Comparison of ENCODE assay signal across 10 cellular contexts in genomic region chr21:46295177-46295711, GRCh38. TPM values are rescaled to one million over a fixed set of nuclear protein-coding genes. Genes with fewer than 3 reads are reported as not detected.
DNase-seq lines count a peak whose midpoint lies in the region; ATAC-seq, FAIRE-seq and TF ChIP-seq lines count a peak whose summit lies in the region.
"Had no signal": no experiment of that assay in that cellular context is flagged by ENCODE, and none has a peak within 500 bp of the region (broad histone marks: within the 10 kb centered on the region; RNA-seq: fewer than 3 reads in every experiment).

No MANE protein-coding gene starts in this region.

- H3K27me3 Mint-ChIP-seq in astrocyte (ENCODE audit: low read depth, unreplicated experiment): peaks cover 2% of the 10 kb centered on the region
- H3K27me3 Mint-ChIP-seq in naive thymus-derived CD4-positive, alpha-beta T cell: peaks cover 0 to 6% (median 0%) of the 10 kb centered on the region in 5 donors

- peak; percentile 4 for ATAC-seq in naive thymus-derived CD4-positive, alpha-beta T cell
- ATAC-seq in GM21529 (IDR thresholded peaks at IDR 0.05; ENCODE audit: unreplicated experiment): no peak

- DNase-seq in AG10803 (ENCODE audit: low read depth): peak; percentile 55
- peak; percentile 34 for DNase-seq in KBM-7
- DNase-seq in astrocyte (ENCODE audit: low read depth): peak; percentile 78
- no peak for DNase-seq in naive thymus-derived CD4-positive, alpha-beta T cell
- no peak for DNase-seq in GM10266 (ENCODE audit: extremely low spot score)
- no peak for DNase-seq in kidney
- no peak for DNase-seq in GM13976 (ENCODE audit: low spot score)
- DNase-seq: SIG-M5 had no signal

- FAIRE-seq in astrocyte (lab: Jason Lieb, UNC) (no peak), kidney (lab: Jason Lieb, UNC) (no peak)

- H3K4me3 Mint-ChIP-seq in astrocyte (ENCODE audit: unreplicated experiment): no peak overlapping the region
- no peak overlapping the region for H3K4me3 Mint-ChIP-seq in naive thymus-derived CD4-positive, alpha-beta T cell

- TF ChIP-seq CTCF in AG10803 (conservative IDR thresholded peaks at IDR 0.05; ENCODE audit: low read length) (no peak), astrocyte (IDR thresholded peaks at IDR 0.05; ENCODE audit: insufficient read depth, low read depth, low read length) (no peak), GM10266 (IDR thresholded peaks at IDR 0.05; ENCODE audit: control insufficient read depth, insufficient read depth, low read depth, missing control alignments) (no peak), kidney (IDR thresholded peaks at IDR 0.05; ENCODE audit: borderline replicate concordance, extremely low read depth, insufficient read depth) (no peak), GM13976 (IDR thresholded peaks at IDR 0.05; ENCODE audit: borderline replicate concordance, control extremely low read depth, extremely low read depth, insufficient read depth, missing control alignments) (no peak)

- in situ Hi-C loops in KBM-7 (cut with MboI; ENCODE audit: low pct_unique_long_range_greater_than_20kb, low sequenced_read_pairs): no loop called here
- in situ Hi-C loops in GM13976 (cut with MboI; ENCODE audit: low sequenced_read_pairs, unreplicated experiment): no loop called here

- peaks cover 4% of the 10 kb centered on the region for H3K36me3 Mint-ChIP-seq in astrocyte (ENCODE audit: low read depth, unreplicated experiment)
- H3K36me3 Mint-ChIP-seq in naive thymus-derived CD4-positive, alpha-beta T cell: peaks cover 0 to 24% (median 10%) of the 10 kb centered on the region in 5 donors

- POLR2A ChIA-PET in naive thymus-derived CD4-positive, alpha-beta T cell (lab: Charles Lee): interaction anchor here (1.0 to 1.2 kb wide), 2 partner anchors 9 to 745 kb away, joined by 3 to 6 read pairs; partner anchors contain the start of genes MCM3AP and YBEY

- H3K27ac ChIP-seq in astrocyte (ENCODE audit: low read depth, low read length) (peak overlapping the region; percentile 73), kidney (ENCODE audit: low read depth in 2 of 2, low read length in 2 of 2) (no peak overlapping the region)
- H3K27ac ChIP-seq in naive thymus-derived CD4-positive, alpha-beta T cell (ENCODE audit: low read depth, low read length): no peak overlapping the region

- no peaks in the 10 kb centered on the region for H4K20me1 ChIP-seq in astrocyte (ENCODE audit: insufficient read depth, low read length)

- H3K36me3 ChIP-seq in astrocyte (ENCODE audit: insufficient read depth, low read length): no peaks in the 10 kb centered on the region
- H3K36me3 ChIP-seq in naive thymus-derived CD4-positive, alpha-beta T cell (ENCODE audit: control insufficient read depth in 2 of 3, insufficient read depth in 3 of 3, low read length in 3 of 3): peaks cover 0 to 13% (median 7%) of the 10 kb centered on the region in 3 experiments
- peaks cover 7% of the 10 kb centered on the region in 2 donors for H3K36me3 ChIP-seq in kidney (ENCODE audit: control insufficient read depth in 1 of 2, insufficient read depth in 2 of 2, low read length in 2 of 2)

- no peaks in the 10 kb centered on the region for H3K27me3 ChIP-seq in astrocyte (ENCODE audit: insufficient read depth, low read length)
- no peaks in the 10 kb centered on the region for H3K27me3 ChIP-seq in naive thymus-derived CD4-positive, alpha-beta T cell (ENCODE audit: control insufficient read depth in 2 of 2, insufficient read depth in 2 of 2, low read length in 2 of 2)

- peak overlapping the region; percentile 27 for H2AFZ ChIP-seq in astrocyte (ENCODE audit: low read depth, low read length)

- no peaks in the 10 kb centered on the region for H3K9me3 ChIP-seq in astrocyte (ENCODE audit: insufficient read depth, low read depth, low read length)
- no peaks in the 10 kb centered on the region for H3K9me3 ChIP-seq in naive thymus-derived CD4-positive, alpha-beta T cell (ENCODE audit: control insufficient read depth in 2 of 3, low read length in 3 of 3)
- H3K9me3 ChIP-seq in kidney (ENCODE audit: control insufficient read depth in 1 of 2, low read length in 2 of 2): no peaks in the 10 kb centered on the region

- H3K4me3 ChIP-seq in AG10803 (ENCODE audit: low read length) (no peak overlapping the region), astrocyte (ENCODE audit: insufficient read depth, low read depth, low read length) (no peak overlapping the region), kidney (ENCODE audit: low read length in 2 of 2) (no peak overlapping the region)
- H3K4me3 ChIP-seq in naive thymus-derived CD4-positive, alpha-beta T cell (ENCODE audit: low read length): no peak overlapping the region

- H3K4me1 ChIP-seq in astrocyte (ENCODE audit: insufficient read depth, low read length) (peaks cover 22% of the 10 kb centered on the region), kidney (ENCODE audit: control insufficient read depth in 1 of 2, insufficient read depth in 1 of 2, low read depth in 1 of 2, low read length in 2 of 2) (peaks cover 0 to 2% of the 10 kb centered on the region in 2 donors)
- no peaks in the 10 kb centered on the region for H3K4me1 ChIP-seq in naive thymus-derived CD4-positive, alpha-beta T cell (ENCODE audit: control insufficient read depth in 2 of 2, insufficient read depth in 2 of 2, low read length in 2 of 2)

- peaks cover 4% of the 10 kb centered on the region for H3K79me2 ChIP-seq in astrocyte (ENCODE audit: insufficient read depth, low read length)

- H3K9me3 Mint-ChIP-seq in astrocyte (ENCODE audit: unreplicated experiment): no peaks in the 10 kb centered on the region
- peaks cover 0 to 5% (median 0%) of the 10 kb centered on the region in 11 donors for H3K9me3 Mint-ChIP-seq in naive thymus-derived CD4-positive, alpha-beta T cell
- H3K9me3 Mint-ChIP-seq: activated naive CD4-positive, alpha-beta T cell treated with anti-CD3 and anti-CD28 coated beads, Interleukin-2, amount 50 U/mL, for 72 hours had no signal

- intact Hi-C loops in naive thymus-derived CD4-positive, alpha-beta T cell (cut with micrococcal nuclease): no loop called here
- intact Hi-C loops in kidney (cut with DNase I): no loop called here

- peaks cover 5% of the 10 kb centered on the region for H3K4me1 Mint-ChIP-seq in astrocyte (ENCODE audit: low read depth, unreplicated experiment)
- H3K4me1 Mint-ChIP-seq in naive thymus-derived CD4-positive, alpha-beta T cell: peaks cover 0 to 23% (median 10%) of the 10 kb centered on the region in 7 donors

- CTCF ChIA-PET in naive thymus-derived CD4-positive, alpha-beta T cell (lab: Charles Lee): no interaction called here

- peak overlapping the region; percentile 69 for H3K27ac Mint-ChIP-seq in astrocyte (ENCODE audit: unreplicated experiment)
- H3K27ac Mint-ChIP-seq in naive thymus-derived CD4-positive, alpha-beta T cell: peak overlapping the region in 3 of 9 donors; percentile 4 to 52 (median 14)
- H3K27ac Mint-ChIP-seq: activated naive CD4-positive, alpha-beta T cell treated with anti-CD3 and anti-CD28 coated beads, Interleukin-2, amount 50 U/mL, for 72 hours had no signal

- H3K9ac ChIP-seq in astrocyte (ENCODE audit: low read length) (peak overlapping the region; percentile 57), kidney (ENCODE audit: low read length in 2 of 2) (no peak overlapping the region)

- H3K4me2 ChIP-seq in astrocyte (ENCODE audit: low read length): peak overlapping the region; percentile 77

RNA-seq across cellular contexts. Expression of gene YBEY, which starts 9.1 kb away (rescaled TPM):
- total RNA-seq in astrocyte (13.5 and 16.8 TPM in 2 replicates), kidney (17.5 TPM)
- 10 to 100 TPM in 4 of 5 experiments, 1 to 10 TPM in 1; 8.8 to 16.7 (median 15.6) TPM for total RNA-seq in naive thymus-derived CD4-positive, alpha-beta T cell
- 10 to 100 TPM; 12.3 to 20.1 TPM for polyA plus RNA-seq in naive thymus-derived CD4-positive, alpha-beta T cell
- polyA plus RNA-seq in kidney (ENCODE audit: insufficient read depth, low read depth, low replicate concordance): 29.6 TPM

RNA-seq across cellular contexts. Expression of gene MCM3AP, which starts 9.8 kb away (rescaled TPM):
- 84.2 and 86.7 TPM in 2 replicates for total RNA-seq in astrocyte
- total RNA-seq in naive thymus-derived CD4-positive, alpha-beta T cell: 100 to 1,000 TPM; 121 to 175 (median 144) TPM
- polyA plus RNA-seq in naive thymus-derived CD4-positive, alpha-beta T cell: 10 to 100 TPM; 37.3 to 90.6 TPM
- total RNA-seq in kidney: 101 TPM
- 29.0 TPM for polyA plus RNA-seq in kidney (ENCODE audit: insufficient read depth, low read depth, low replicate concordance)

RNA-seq across cellular contexts. Expression of gene C21orf58, which starts 28.4 kb away (rescaled TPM):
- total RNA-seq in astrocyte (3.1 and 3.2 TPM in 2 replicates), kidney (2.7 TPM)
- total RNA-seq in naive thymus-derived CD4-positive, alpha-beta T cell: 10 to 100 TPM in 1 of 5 experiments, 1 to 10 TPM in 4; 5.0 to 38.4 (median 9.0) TPM
- 1 to 10 TPM in 1 of 2 donors, under 1 TPM in 1; 0.59 to 1.0 TPM for polyA plus RNA-seq in naive thymus-derived CD4-positive, alpha-beta T cell
- polyA plus RNA-seq in kidney (ENCODE audit: insufficient read depth, low read depth, low replicate concordance): 0.67 TPM

RNA-seq across cellular contexts. Expression of gene PCNT, which starts 28.7 kb away (rescaled TPM):
- 19.9 and 23.4 TPM in 2 replicates for total RNA-seq in astrocyte
- total RNA-seq in naive thymus-derived CD4-positive, alpha-beta T cell: 10 to 100 TPM; 53.3 to 68.2 (median 56.2) TPM
- 10 to 100 TPM; 13.7 to 29.6 TPM for polyA plus RNA-seq in naive thymus-derived CD4-positive, alpha-beta T cell
- 26.1 TPM for total RNA-seq in kidney
- polyA plus RNA-seq in kidney (ENCODE audit: insufficient read depth, low read depth, low replicate concordance): 4.2 TPM

Comparison
In these comparisons a context has a peak if more than half of its experiments do, and no peak if none do; other contexts are left out.
1. DNase-seq: peak in AG10803 (single experiment), KBM-7 (single experiment) and astrocyte (single experiment); none in naive thymus-derived CD4-positive, alpha-beta T cell (0 of 9), GM10266 (single experiment), kidney (single experiment) and GM13976 (single experiment).